In genomic region chr2:677056-677949, GRCh38 we compare ENCODE assay signal across 1 cellular context.
TF ChIP-seq lines count a peak whose summit lies in the region.

Gene TMEM18 (minus strand): TSS chr2:677406. CDS start chr2:677345, 61 bp downstream.

TF ChIP-seq in K562, 482 proteins besides CTCF, POLR2A, EP300 and RAD21 (continued from another document and continues in another):
- TF ChIP-seq RHOXF2B (CRISPR knock-in tag; conservative IDR thresholded peaks at IDR 0.05), result no peak
- TF ChIP-seq TRIM28 (IDR thresholded peaks at IDR 0.05), result peak; percentile 17; the same call in 1 of the 2 replicates
- no peak for TF ChIP-seq TAL1 (IDR thresholded peaks at IDR 0.05)
- TF ChIP-seq GABPA (tag; conservative IDR thresholded peaks at IDR 0.05; ENCODE audit: low read depth), result no peak
- TF ChIP-seq, protein P1, sequence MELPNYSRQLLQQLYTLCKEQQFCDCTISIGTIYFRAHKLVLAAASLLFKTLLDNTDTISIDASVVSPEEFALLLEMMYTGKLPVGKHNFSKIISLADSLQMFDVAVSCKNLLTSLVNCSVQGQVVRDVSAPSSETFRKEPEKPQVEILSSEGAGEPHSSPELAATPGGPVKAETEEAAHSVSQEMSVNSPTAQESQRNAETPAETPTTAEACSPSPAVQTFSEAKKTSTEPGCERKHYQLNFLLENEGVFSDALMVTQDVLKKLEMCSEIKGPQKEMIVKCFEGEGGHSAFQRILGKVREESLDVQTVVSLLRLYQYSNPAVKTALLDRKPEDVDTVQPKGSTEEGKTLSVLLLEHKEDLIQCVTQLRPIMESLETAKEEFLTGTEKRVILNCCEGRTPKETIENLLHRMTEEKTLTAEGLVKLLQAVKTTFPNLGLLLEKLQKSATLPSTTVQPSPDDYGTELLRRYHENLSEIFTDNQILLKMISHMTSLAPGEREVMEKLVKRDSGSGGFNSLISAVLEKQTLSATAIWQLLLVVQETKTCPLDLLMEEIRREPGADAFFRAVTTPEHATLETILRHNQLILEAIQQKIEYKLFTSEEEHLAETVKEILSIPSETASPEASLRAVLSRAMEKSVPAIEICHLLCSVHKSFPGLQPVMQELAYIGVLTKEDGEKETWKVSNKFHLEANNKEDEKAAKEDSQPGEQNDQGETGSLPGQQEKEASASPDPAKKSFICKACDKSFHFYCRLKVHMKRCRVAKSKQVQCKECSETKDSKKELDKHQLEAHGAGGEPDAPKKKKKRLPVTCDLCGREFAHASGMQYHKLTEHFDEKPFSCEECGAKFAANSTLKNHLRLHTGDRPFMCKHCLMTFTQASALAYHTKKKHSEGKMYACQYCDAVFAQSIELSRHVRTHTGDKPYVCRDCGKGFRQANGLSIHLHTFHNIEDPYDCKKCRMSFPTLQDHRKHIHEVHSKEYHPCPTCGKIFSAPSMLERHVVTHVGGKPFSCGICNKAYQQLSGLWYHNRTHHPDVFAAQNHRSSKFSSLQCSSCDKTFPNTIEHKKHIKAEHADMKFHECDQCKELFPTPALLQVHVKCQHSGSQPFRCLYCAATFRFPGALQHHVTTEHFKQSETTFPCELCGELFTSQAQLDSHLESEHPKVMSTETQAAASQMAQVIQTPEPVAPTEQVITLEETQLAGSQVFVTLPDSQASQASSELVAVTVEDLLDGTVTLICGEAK (IDR thresholded peaks at IDR 0.05), result peak; percentile 51
- TF ChIP-seq, protein P1 (CRISPR knock-in tag; IDR thresholded peaks at IDR 0.05), result no peak
- TF ChIP-seq BRD4 (IDR thresholded peaks at IDR 0.05), result peak; percentile 41; the same call in 1 of the 2 replicates
- no peak for TF ChIP-seq ZNF316 (IDR thresholded peaks at IDR 0.05)
- TF ChIP-seq, protein P2, sequence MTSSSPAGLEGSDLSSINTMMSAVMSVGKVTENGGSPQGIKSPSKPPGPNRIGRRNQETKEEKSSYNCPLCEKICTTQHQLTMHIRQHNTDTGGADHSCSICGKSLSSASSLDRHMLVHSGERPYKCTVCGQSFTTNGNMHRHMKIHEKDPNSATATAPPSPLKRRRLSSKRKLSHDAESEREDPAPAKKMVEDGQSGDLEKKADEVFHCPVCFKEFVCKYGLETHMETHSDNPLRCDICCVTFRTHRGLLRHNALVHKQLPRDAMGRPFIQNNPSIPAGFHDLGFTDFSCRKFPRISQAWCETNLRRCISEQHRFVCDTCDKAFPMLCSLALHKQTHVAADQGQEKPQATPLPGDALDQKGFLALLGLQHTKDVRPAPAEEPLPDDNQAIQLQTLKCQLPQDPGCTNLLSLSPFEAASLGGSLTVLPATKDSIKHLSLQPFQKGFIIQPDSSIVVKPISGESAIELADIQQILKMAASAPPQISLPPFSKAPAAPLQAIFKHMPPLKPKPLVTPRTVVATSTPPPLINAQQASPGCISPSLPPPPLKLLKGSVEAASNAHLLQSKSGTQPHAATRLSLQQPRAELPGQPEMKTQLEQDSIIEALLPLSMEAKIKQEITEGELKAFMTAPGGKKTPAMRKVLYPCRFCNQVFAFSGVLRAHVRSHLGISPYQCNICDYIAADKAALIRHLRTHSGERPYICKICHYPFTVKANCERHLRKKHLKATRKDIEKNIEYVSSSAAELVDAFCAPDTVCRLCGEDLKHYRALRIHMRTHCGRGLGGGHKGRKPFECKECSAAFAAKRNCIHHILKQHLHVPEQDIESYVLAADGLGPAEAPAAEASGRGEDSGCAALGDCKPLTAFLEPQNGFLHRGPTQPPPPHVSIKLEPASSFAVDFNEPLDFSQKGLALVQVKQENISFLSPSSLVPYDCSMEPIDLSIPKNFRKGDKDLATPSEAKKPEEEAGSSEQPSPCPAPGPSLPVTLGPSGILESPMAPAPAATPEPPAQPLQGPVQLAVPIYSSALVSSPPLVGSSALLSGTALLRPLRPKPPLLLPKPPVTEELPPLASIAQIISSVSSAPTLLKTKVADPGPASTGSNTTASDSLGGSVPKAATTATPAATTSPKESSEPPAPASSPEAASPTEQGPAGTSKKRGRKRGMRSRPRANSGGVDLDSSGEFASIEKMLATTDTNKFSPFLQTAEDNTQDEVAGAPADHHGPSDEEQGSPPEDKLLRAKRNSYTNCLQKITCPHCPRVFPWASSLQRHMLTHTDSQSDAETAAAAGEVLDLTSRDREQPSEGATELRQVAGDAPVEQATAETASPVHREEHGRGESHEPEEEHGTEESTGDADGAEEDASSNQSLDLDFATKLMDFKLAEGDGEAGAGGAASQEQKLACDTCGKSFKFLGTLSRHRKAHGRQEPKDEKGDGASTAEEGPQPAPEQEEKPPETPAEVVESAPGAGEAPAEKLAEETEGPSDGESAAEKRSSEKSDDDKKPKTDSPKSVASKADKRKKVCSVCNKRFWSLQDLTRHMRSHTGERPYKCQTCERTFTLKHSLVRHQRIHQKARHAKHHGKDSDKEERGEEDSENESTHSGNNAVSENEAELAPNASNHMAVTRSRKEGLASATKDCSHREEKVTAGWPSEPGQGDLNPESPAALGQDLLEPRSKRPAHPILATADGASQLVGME (CRISPR knock-in tag; IDR thresholded peaks at IDR 0.05), result no peak
- TF ChIP-seq, protein P3, sequence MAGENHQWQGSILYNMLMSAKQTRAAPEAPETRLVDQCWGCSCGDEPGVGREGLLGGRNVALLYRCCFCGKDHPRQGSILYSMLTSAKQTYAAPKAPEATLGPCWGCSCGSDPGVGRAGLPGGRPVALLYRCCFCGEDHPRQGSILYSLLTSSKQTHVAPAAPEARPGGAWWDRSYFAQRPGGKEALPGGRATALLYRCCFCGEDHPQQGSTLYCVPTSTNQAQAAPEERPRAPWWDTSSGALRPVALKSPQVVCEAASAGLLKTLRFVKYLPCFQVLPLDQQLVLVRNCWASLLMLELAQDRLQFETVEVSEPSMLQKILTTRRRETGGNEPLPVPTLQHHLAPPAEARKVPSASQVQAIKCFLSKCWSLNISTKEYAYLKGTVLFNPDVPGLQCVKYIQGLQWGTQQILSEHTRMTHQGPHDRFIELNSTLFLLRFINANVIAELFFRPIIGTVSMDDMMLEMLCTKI (IDR thresholded peaks at IDR 0.05; ENCODE audit: partially characterized antibody), result no peak
- TF ChIP-seq, protein P4, sequence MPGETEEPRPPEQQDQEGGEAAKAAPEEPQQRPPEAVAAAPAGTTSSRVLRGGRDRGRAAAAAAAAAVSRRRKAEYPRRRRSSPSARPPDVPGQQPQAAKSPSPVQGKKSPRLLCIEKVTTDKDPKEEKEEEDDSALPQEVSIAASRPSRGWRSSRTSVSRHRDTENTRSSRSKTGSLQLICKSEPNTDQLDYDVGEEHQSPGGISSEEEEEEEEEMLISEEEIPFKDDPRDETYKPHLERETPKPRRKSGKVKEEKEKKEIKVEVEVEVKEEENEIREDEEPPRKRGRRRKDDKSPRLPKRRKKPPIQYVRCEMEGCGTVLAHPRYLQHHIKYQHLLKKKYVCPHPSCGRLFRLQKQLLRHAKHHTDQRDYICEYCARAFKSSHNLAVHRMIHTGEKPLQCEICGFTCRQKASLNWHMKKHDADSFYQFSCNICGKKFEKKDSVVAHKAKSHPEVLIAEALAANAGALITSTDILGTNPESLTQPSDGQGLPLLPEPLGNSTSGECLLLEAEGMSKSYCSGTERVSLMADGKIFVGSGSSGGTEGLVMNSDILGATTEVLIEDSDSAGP (CRISPR knock-in tag; IDR thresholded peaks at IDR 0.05), result no peak
- TF ChIP-seq NFATC3 (IDR thresholded peaks at IDR 0.05), result no peak
- no peak for TF ChIP-seq PTTG1 (tag; IDR thresholded peaks at IDR 0.05; ENCODE audit: low read depth)
- TF ChIP-seq GMEB1 (CRISPR knock-in tag; IDR thresholded peaks at IDR 0.05), result no peak
- 0 out of 2 replicates have a peak, but pooled peaks have one; percentile 27 for TF ChIP-seq DPF2 (IDR thresholded peaks at IDR 0.05)
- no peak for TF ChIP-seq ZNF124 (CRISPR knock-in tag; IDR thresholded peaks at IDR 0.05)
- TF ChIP-seq, protein P5, sequence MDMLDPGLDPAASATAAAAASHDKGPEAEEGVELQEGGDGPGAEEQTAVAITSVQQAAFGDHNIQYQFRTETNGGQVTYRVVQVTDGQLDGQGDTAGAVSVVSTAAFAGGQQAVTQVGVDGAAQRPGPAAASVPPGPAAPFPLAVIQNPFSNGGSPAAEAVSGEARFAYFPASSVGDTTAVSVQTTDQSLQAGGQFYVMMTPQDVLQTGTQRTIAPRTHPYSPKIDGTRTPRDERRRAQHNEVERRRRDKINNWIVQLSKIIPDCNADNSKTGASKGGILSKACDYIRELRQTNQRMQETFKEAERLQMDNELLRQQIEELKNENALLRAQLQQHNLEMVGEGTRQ (CRISPR knock-in tag; IDR thresholded peaks at IDR 0.05), result no peak
- TF ChIP-seq NR1H2 (CRISPR knock-in tag; IDR thresholded peaks at IDR 0.05), result no peak
- no peak for TF ChIP-seq ZNF197 (CRISPR knock-in tag; IDR thresholded peaks at IDR 0.05; ENCODE audit: low read depth)
- no peak for TF ChIP-seq KAT2B (IDR thresholded peaks at IDR 0.05; ENCODE audit: low read depth, low read length)
- no peak for TF ChIP-seq FOXK1 (CRISPR knock-in tag; IDR thresholded peaks at IDR 0.05; ENCODE audit: borderline replicate concordance)
- no peak for TF ChIP-seq SMARCE1 (IDR thresholded peaks at IDR 0.05)
- peak; percentile 14 to 70; a peak in 2 of 4 replicates for TF ChIP-seq NONO (IDR thresholded peaks at IDR 0.05; ENCODE audit: low read depth in 2 of 2, low read length in 1 of 2)
- TF ChIP-seq PHF20 (IDR thresholded peaks at IDR 0.05; ENCODE audit: partially characterized antibody), result peak; percentile 94
- TF ChIP-seq ZNF224 (CRISPR knock-in tag; IDR thresholded peaks at IDR 0.05), result no peak
- TF ChIP-seq, protein P6, sequence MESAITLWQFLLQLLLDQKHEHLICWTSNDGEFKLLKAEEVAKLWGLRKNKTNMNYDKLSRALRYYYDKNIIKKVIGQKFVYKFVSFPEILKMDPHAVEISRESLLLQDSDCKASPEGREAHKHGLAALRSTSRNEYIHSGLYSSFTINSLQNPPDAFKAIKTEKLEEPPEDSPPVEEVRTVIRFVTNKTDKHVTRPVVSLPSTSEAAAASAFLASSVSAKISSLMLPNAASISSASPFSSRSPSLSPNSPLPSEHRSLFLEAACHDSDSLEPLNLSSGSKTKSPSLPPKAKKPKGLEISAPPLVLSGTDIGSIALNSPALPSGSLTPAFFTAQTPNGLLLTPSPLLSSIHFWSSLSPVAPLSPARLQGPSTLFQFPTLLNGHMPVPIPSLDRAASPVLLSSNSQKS (CRISPR knock-in tag; IDR thresholded peaks at IDR 0.05), result no peak
- TF ChIP-seq FOXA1 (IDR thresholded peaks at IDR 0.05; ENCODE audit: borderline replicate concordance), result no peak
- TF ChIP-seq ZSCAN32 (CRISPR knock-in tag; IDR thresholded peaks at IDR 0.05), result peak; percentile 45; the same call in 1 of the 2 replicates
- no peak for TF ChIP-seq DEAF1 (CRISPR knock-in tag; IDR thresholded peaks at IDR 0.05)
- TF ChIP-seq ZNF717 (CRISPR knock-in tag; IDR thresholded peaks at IDR 0.05), result no peak
- no peak for TF ChIP-seq ATF2 (CRISPR knock-in tag; IDR thresholded peaks at IDR 0.05)
- no peak for TF ChIP-seq RBM15 (IDR thresholded peaks at IDR 0.05; ENCODE audit: insufficient read depth, low read length)
- TF ChIP-seq SRSF9 (IDR thresholded peaks at IDR 0.05; ENCODE audit: borderline replicate concordance, low read depth, low read length), result no peak
- no peak for TF ChIP-seq PHTF2 (CRISPR knock-in tag; IDR thresholded peaks at IDR 0.05)
